ENCODE assay signal across 11 cellular contexts in genomic region chr20:41365785-41366545, GRCh38. TPM values are rescaled to one million over a fixed set of nuclear protein-coding genes. Genes with fewer than 3 reads are reported as not detected.
DNase-seq lines count a peak whose midpoint lies in the region; ATAC-seq and TF ChIP-seq lines count a peak whose summit lies in the region.
"Had no signal": no experiment of that assay in that cellular context is flagged by ENCODE, and none has a peak within 500 bp of the region (broad histone marks: within the 10 kb centered on the region; RNA-seq: fewer than 3 reads in every experiment).

No MANE protein-coding gene starts in this region.

- peaks cover 10% of the 10 kb centered on the region for H3K4me1 Mint-ChIP-seq in activated CD4-positive, alpha-beta T cell treated with anti-CD3 and anti-CD28 coated beads for 36 hours

- H3K4me3 ChIP-seq in astrocyte of the cerebellum (ENCODE audit: low read depth, low read length) (peak overlapping the region; percentile 14), mesendoderm (ENCODE audit: low read length) (no peak overlapping the region), tibial artery (peak overlapping the region; percentile 23 to 44)

- H3K4me3 Mint-ChIP-seq in activated CD4-positive, alpha-beta T cell treated with anti-CD3 and anti-CD28 coated beads for 36 hours, result no peak overlapping the region

- H4K5ac ChIP-seq in mesendoderm (ENCODE audit: low read length), result no peak overlapping the region

- peak; percentile 24 for DNase-seq in activated CD4-positive, alpha-beta T cell treated with anti-CD3 and anti-CD28 coated beads for 36 hours
- DNase-seq in activated CD4-positive, alpha-beta T cell treated with anti-CD3 and anti-CD28 coated beads for 4 hours, result no peak
- no peak for DNase-seq in astrocyte of the cerebellum (ENCODE audit: low read depth)
- DNase-seq in mesendoderm, result no peak
- no peak for DNase-seq in tibial artery
- no peak for DNase-seq in EL
- DNase-seq in middle frontal gyrus (ENCODE audit: extremely low spot score, low spot score), result no peak
- DNase-seq: CD8-positive, alpha-beta memory T cell; left cardiac atrium had no signal

- ATAC-seq in activated CD4-positive, alpha-beta T cell treated with anti-CD3 and anti-CD28 coated beads for 36 hours, result peak; percentile 42
- ATAC-seq in GM18868 (IDR thresholded peaks at IDR 0.05; ENCODE audit: unreplicated experiment), result no peak

- WGBS in mesendoderm (ENCODE audit: extremely low coverage, insufficient coverage, low lambda C conversion rate), result no CpG with 5 or more reads among the region's 76 CpGs

- peak overlapping the region; percentile 34 for H3K18ac ChIP-seq in mesendoderm (ENCODE audit: low read length)

- in situ Hi-C loops in astrocyte of the cerebellum (cut with HindIII; ENCODE audit: low sequenced_read_pairs), result no loop called here

- no peak overlapping the region for H2BK5ac ChIP-seq in mesendoderm (ENCODE audit: low read length)

- H3K36me3 Mint-ChIP-seq in activated CD4-positive, alpha-beta T cell treated with anti-CD3 and anti-CD28 coated beads for 36 hours (ENCODE audit: low read depth), result no peaks in the 10 kb centered on the region

- H4K8ac ChIP-seq in mesendoderm (ENCODE audit: low read depth, low read length), result no peak overlapping the region

- peak overlapping the region; percentile 53 for H3K9ac ChIP-seq in mesendoderm (ENCODE audit: low read length)

- POLR2A ChIA-PET in activated CD4-positive, alpha-beta T cell treated with anti-CD3 and anti-CD28 coated beads for 36 hours (lab: Charles Lee), result no interaction called here

- H2AK5ac ChIP-seq in mesendoderm (ENCODE audit: low read length), result no peak overlapping the region

- no peaks in the 10 kb centered on the region for H3K4me1 ChIP-seq in mesendoderm (ENCODE audit: control insufficient read depth, low read depth, low read length)
- H3K4me1 ChIP-seq in tibial artery, result peaks cover 0 to 19% (median 14%) of the 10 kb centered on the region in 4 donors

- no peak overlapping the region for H3K4ac ChIP-seq in mesendoderm (ENCODE audit: low read depth, low read length)

- H3K27ac ChIP-seq in mesendoderm (ENCODE audit: low read depth, low read length), result no peak overlapping the region
- H3K27ac ChIP-seq in tibial artery, result no peak overlapping the region

- H3K79me1 ChIP-seq in mesendoderm (ENCODE audit: low read length), result no peaks in the 10 kb centered on the region

- peak overlapping the region; percentile 90 for H3K56ac ChIP-seq in mesendoderm (ENCODE audit: low read length)

- no peak for TF ChIP-seq CTCF in astrocyte of the cerebellum (IDR thresholded peaks at IDR 0.05; ENCODE audit: low read depth, low read length, missing control alignments)
- TF ChIP-seq CTCF in tibial artery (IDR thresholded peaks at IDR 0.05), result no peak

- H2BK120ac ChIP-seq in mesendoderm (ENCODE audit: low read depth, low read length), result no peak overlapping the region

- H3K27me3 Mint-ChIP-seq in activated CD4-positive, alpha-beta T cell treated with anti-CD3 and anti-CD28 coated beads for 36 hours, result peaks cover 26% of the 10 kb centered on the region

- H3K79me2 ChIP-seq in mesendoderm (ENCODE audit: control insufficient read depth, insufficient read depth, low read length), result no peaks in the 10 kb centered on the region

- no peak overlapping the region for H3K27ac Mint-ChIP-seq in activated CD4-positive, alpha-beta T cell treated with anti-CD3 and anti-CD28 coated beads for 36 hours
- H3K27ac Mint-ChIP-seq: CD8-positive, alpha-beta memory T cell had no signal

- H3K23ac ChIP-seq in mesendoderm (ENCODE audit: low read length), result no peak overlapping the region

- intact Hi-C loops in activated CD4-positive, alpha-beta T cell treated with anti-CD3 and anti-CD28 coated beads for 36 hours (cut with DNase I, micrococcal nuclease), result no loop called here
- intact Hi-C loops in tibial artery (cut with DNase I; ENCODE audit: low total_unique reads), result no loop called here

- H3K9me3 ChIP-seq in tibial artery, result peaks cover 0 to under 1% (median 0%) of the 10 kb centered on the region in 3 donors

- CTCF ChIA-PET in activated CD4-positive, alpha-beta T cell treated with anti-CD3 and anti-CD28 coated beads for 36 hours (lab: Charles Lee), result no interaction called here

- H3K4me2 ChIP-seq in mesendoderm (ENCODE audit: low read length), result peak overlapping the region; percentile 70

- no peak overlapping the region for H2BK15ac ChIP-seq in mesendoderm (replicated peaks; ENCODE audit: low read depth)

- H3K27me3 ChIP-seq in mesendoderm (ENCODE audit: insufficient read depth, low read length, poor library complexity) (peaks cover 10% of the 10 kb centered on the region), tibial artery (peaks cover 0 to 66% of the 10 kb centered on the region in 2 donors)

- H3K36me3 ChIP-seq in mesendoderm (ENCODE audit: control insufficient read depth, insufficient read depth, low read length) (no peaks in the 10 kb centered on the region), tibial artery (no peaks in the 10 kb centered on the region)

- H3K9me3 Mint-ChIP-seq in activated CD4-positive, alpha-beta T cell treated with anti-CD3 and anti-CD28 coated beads for 36 hours (ENCODE audit: low read depth), result peaks cover 2% of the 10 kb centered on the region

RNA-seq across cellular contexts. Expression of gene EMILIN3, which starts 0.7 kb away (rescaled TPM):
- under 1 TPM; 0.05 to 0.16 TPM for total RNA-seq in activated CD4-positive, alpha-beta T cell treated with anti-CD3 and anti-CD28 coated beads for 36 hours
- 0.62 TPM for polyA plus RNA-seq in mesendoderm (2013, experiment 1 of 2)
- 0.64 TPM for polyA plus RNA-seq in mesendoderm (2013, experiment 2 of 2)
- total RNA-seq: CD8-positive, alpha-beta memory T cell; HT1080 had no signal
- polyA plus RNA-seq: CD8-positive, alpha-beta memory T cell had no signal

RNA-seq across cellular contexts. Expression of gene LPIN3, which starts 25.3 kb away (rescaled TPM):
- total RNA-seq in activated CD4-positive, alpha-beta T cell treated with anti-CD3 and anti-CD28 coated beads for 36 hours, result 1 to 10 TPM; 4.0 TPM
- 2.9 TPM for polyA plus RNA-seq in mesendoderm (2013, experiment 1 of 2)
- 2.8 TPM for polyA plus RNA-seq in mesendoderm (2013, experiment 2 of 2)
- polyA plus RNA-seq: CD8-positive, alpha-beta memory T cell had no signal

RNA-seq across cellular contexts. Expression of gene ZHX3, which starts 48.4 kb away (rescaled TPM):
- total RNA-seq in activated CD4-positive, alpha-beta T cell treated with anti-CD3 and anti-CD28 coated beads for 36 hours, result 10 to 100 TPM; 12.8 to 15.4 TPM
- polyA plus RNA-seq in mesendoderm (2013, experiment 1 of 2), result 2.5 TPM
- polyA plus RNA-seq in mesendoderm (2013, experiment 2 of 2), result 3.9 TPM
